ENCODE assay signal across 21 cellular contexts in genomic region chr3:159189994-159190669, GRCh38.
A peak's percentile ranks its signal among the peaks of the same experiment; 100 is the strongest.
DNase-seq lines count a peak whose midpoint lies in the region; ATAC-seq, FAIRE-seq and TF ChIP-seq lines count a peak whose summit lies in the region.
"Had no signal": no experiment of that assay in that cellular context is flagged by ENCODE, and none has a peak within 500 bp of the region (broad histone marks: within the 10 kb centered on the region; RNA-seq: fewer than 3 reads in every experiment).

No MANE protein-coding gene starts in this region.

- TF ChIP-seq RAD21 in HCT116 (IDR thresholded peaks at IDR 0.05; ENCODE audit: low read depth) = no peak

- H3K27me3 ChIP-seq in HCT116 (ENCODE audit: insufficient read depth, low read length) = no peaks in the 10 kb centered on the region
- H3K27me3 ChIP-seq: upper lobe of right lung had no signal

- H3K27ac ChIP-seq in HCT116 (ENCODE audit: low read depth, low read length) = no peak overlapping the region
- peak overlapping the region; percentile 42 for H3K27ac ChIP-seq in angular gyrus (ENCODE audit: low read depth, low read length)
- H3K27ac ChIP-seq: A549, psoas muscle, upper lobe of right lung had no signal

- no peak overlapping the region for H3K4me3 ChIP-seq in HCT116 (replicated peaks in 1 of 2; ENCODE audit: low read depth in 1 of 2, low read length in 2 of 2)
- H3K4me3 ChIP-seq: A549, psoas muscle, upper lobe of right lung had no signal

- H3K9me3 ChIP-seq in HCT116 (ENCODE audit: control insufficient read depth in 1 of 2, insufficient read depth in 1 of 2, low read depth in 1 of 2, low read length in 2 of 2) = no peaks in the 10 kb centered on the region
- H3K9me3 ChIP-seq: A549, psoas muscle, upper lobe of right lung had no signal

- H2AFZ ChIP-seq in HCT116 (ENCODE audit: low read depth, low read length, poor library complexity, severe bottlenecking) = peak overlapping the region; percentile 46

- DNase-seq in A172 (ENCODE audit: low spot score) = peak; percentile 91
- no peak for DNase-seq in HCT116 (ENCODE audit: low read depth, low spot score)
- peak; percentile 25 for DNase-seq in glomerular visceral epithelial cell (ENCODE audit: extremely low spot score)
- no peak for DNase-seq in GM12892 (ENCODE audit: insufficient read length)
- no peak for DNase-seq in NCI-H2029 (lab: John Stamatoyannopoulos, UW)
- no peak for DNase-seq in effector CD8-positive, alpha-beta T cell (lab: John Stamatoyannopoulos, UW)
- DNase-seq: activated CD4-positive, alpha-beta T cell treated with anti-CD3 and anti-CD28 coated beads, Interleukin-2, amount 10 ng/mL, durations not matched to agents 24 days and 14 days; activated naive CD4-positive, alpha-beta T cell treated with anti-CD3 and anti-CD28 coated beads, Interleukin-2, amount 50 U/mL, for 16 hours; activated T-cell treated with anti-CD3 and anti-CD28 coated beads for 4 hours; natural killer cell; NCI-H2081 treated with DMSO at 0.1 percent for 48 hours; NCI-H748 treated with DMSO at 0.1 percent for 48 hours; psoas muscle; stimulated activated CD4-positive, alpha-beta T cell treated with anti-CD3 and anti-CD28 coated beads, Interleukin-15, amount 100 ng/mL, for 24 hours; stimulated activated naive CD8-positive, alpha-beta T cell treated with anti-CD3 and anti-CD28 coated beads, Interleukin-15, Interleukin-2, amounts not matched to agents 100 U/mL and 50 U/mL, for 24 hours; upper lobe of right lung had no signal

- RAD21 ChIA-PET in HCT116 (lab: Charles Lee; ENCODE audit: low non-redundant PET in 1 of 2, low total read pairs in 2 of 2, uncharacterized antibody in 2 of 2, unreplicated experiment in 2 of 2) = no interaction called here

- no peaks in the 10 kb centered on the region for H4K20me1 ChIP-seq in HCT116 (ENCODE audit: insufficient read depth)

- H3K9me2 ChIP-seq in HCT116 (ENCODE audit: insufficient read depth) = no peaks in the 10 kb centered on the region

- no peak for FAIRE-seq in GM12892 (lab: Jason Lieb, UNC)
- FAIRE-seq: A549, TTC549 had no signal

- no peaks in the 10 kb centered on the region for H3K79me2 ChIP-seq in HCT116 (ENCODE audit: insufficient read depth, low read length)

- no peak for TF ChIP-seq CTCF in HCT116 (IDR thresholded peaks at IDR 0.05 in 2 of 3, conservative IDR thresholded peaks at IDR 0.05 in 1 of 3; ENCODE audit: borderline replicate concordance in 1 of 3, insufficient read depth in 1 of 3, low read depth in 2 of 3, low read length in 2 of 3)

- peak overlapping the region; percentile 15; the same call in 1 of the 2 replicates for H3K4me2 ChIP-seq in HCT116 (ENCODE audit: low read length)
- H3K4me2 ChIP-seq: A549 had no signal

- H3K9ac ChIP-seq in HCT116 (ENCODE audit: low read length) = no peak overlapping the region

- CTCF ChIA-PET in HCT116 (lab: Charles Lee) = no interaction called here

- no TSS peak for BruUV-seq in HCT116 (replicated peaks; lab: Mats Ljungman, UMichigan)

- H3K36me3 ChIP-seq in HCT116 (ENCODE audit: control insufficient read depth in 1 of 2, insufficient read depth in 2 of 2, low read length in 2 of 2) = no peaks in the 10 kb centered on the region
- H3K36me3 ChIP-seq: upper lobe of right lung had no signal

- intact Hi-C loops in HCT116 (cut with micrococcal nuclease) = no loop called here

- ATAC-seq in HCT116 (no peak), GM21526 (IDR thresholded peaks at IDR 0.05; ENCODE audit: low FRiP score, unreplicated experiment) (no peak)
- ATAC-seq: A549; natural killer cell; Panc1; psoas muscle; stimulated activated naive CD8-positive, alpha-beta T cell treated with anti-CD3 and anti-CD28 coated beads, Interleukin-15, Interleukin-2, amounts not matched to agents 100 U/mL and 50 U/mL, for 24 hours; upper lobe of right lung had no signal

- no peak for TF ChIP-seq POLR2A in HCT116 (IDR thresholded peaks at IDR 0.05; ENCODE audit: borderline replicate concordance, extremely low read depth, insufficient read depth, insufficient read length)
- no peak for TF ChIP-seq POLR2A in GM12892 (IDR thresholded peaks at IDR 0.05; ENCODE audit: low read depth, low read length)

- H3K4me1 ChIP-seq in HCT116 (ENCODE audit: control insufficient read depth in 1 of 2, insufficient read depth in 2 of 2, low read length in 2 of 2) = peaks cover 0 to 28% of the 10 kb centered on the region in 2 experiments; a peak in 3 of 4 replicates
- H3K4me1 ChIP-seq: psoas muscle, upper lobe of right lung had no signal

- POLR2A ChIA-PET in HCT116 (lab: Charles Lee) = interaction anchor here (0.8 to 1.3 kb wide), 3 partner anchors 11 to 20 kb away, joined by 3 to 4 read pairs (median 3); no protein-coding TSS in a partner anchor

TF ChIP-seq in HCT116, 20 proteins besides CTCF, POLR2A, EP300 and RAD21:
- peak; percentile 51 for TF ChIP-seq TCF7L2 (IDR thresholded peaks at IDR 0.05; ENCODE audit: borderline replicate concordance, extremely low read depth, insufficient read depth, insufficient read length)
- TF ChIP-seq ATF3 (IDR thresholded peaks at IDR 0.05) = no peak

Comparison
In these comparisons a context has a peak if more than half of its experiments do, and no peak if none do; other contexts are left out.
1. DNase-seq: peak in A172 (single experiment) and glomerular visceral epithelial cell (single experiment); none in HCT116 (single experiment), GM12892 (single experiment), NCI-H2029 (single experiment) and effector CD8-positive, alpha-beta T cell (single experiment).